9 cellular contexts compared by ENCODE assay signal in genomic region chr16:20902426-20902825, GRCh38. TPM values are rescaled to one million over a fixed set of nuclear protein-coding genes. Genes with fewer than 3 reads are reported as not detected.
DNase-seq lines count a peak whose midpoint lies in the region; ATAC-seq and TF ChIP-seq lines count a peak whose summit lies in the region.
"Had no signal": no experiment of that assay in that cellular context is flagged by ENCODE, and none has a peak within 500 bp of the region (broad histone marks: within the 10 kb centered on the region; RNA-seq: fewer than 3 reads in every experiment).

No MANE protein-coding gene starts in this region.

- H4K91ac ChIP-seq in H9 (ENCODE audit: insufficient read length, low read depth, low read length) = no peak overlapping the region

- H3K27ac Mint-ChIP-seq in H9 (no peak overlapping the region), T-helper 17 cell (peak overlapping the region; percentile 97)
- H3K27ac Mint-ChIP-seq in stimulated activated effector memory CD8-positive, alpha-beta T cell treated with anti-CD3 and anti-CD28 coated beads, Interleukin-12 subunit alpha, Interleukin-12 subunit beta, amount 100 ng/mL, for 72 hours = peak overlapping the region; percentile 99

- H2BK20ac ChIP-seq in H9 (ENCODE audit: low read depth, low read length, poor library complexity, severe bottlenecking) = no peak overlapping the region

- no CpG with 5 or more reads among the region's 6 CpGs for WGBS in H9 (ENCODE audit: extremely low coverage, insufficient read length, low lambda C conversion rate)
- 86 to 92% methylated on average over 4 of the region's 6 CpGs for WGBS in gastroesophageal sphincter (ENCODE audit: low coverage in 1 of 2), 2 donors

- H2AK5ac ChIP-seq in H9 (ENCODE audit: insufficient read length, low read length) = no peak overlapping the region

- H4K8ac ChIP-seq in H9 (replicated peaks; ENCODE audit: insufficient read length, low read depth, low read length) = no peak overlapping the region

- no peak overlapping the region for H3K4ac ChIP-seq in H9 (ENCODE audit: low read depth, low read length)

- H3K14ac ChIP-seq in H9 (ENCODE audit: insufficient read depth, low read length) = no peak overlapping the region

- H3K4me3 Mint-ChIP-seq in H9 (peak overlapping the region; percentile 75 to 96), T-helper 17 cell (no peak overlapping the region)
- peak overlapping the region; percentile 89 for H3K4me3 Mint-ChIP-seq in stimulated activated effector memory CD8-positive, alpha-beta T cell treated with anti-CD3 and anti-CD28 coated beads, Interleukin-12 subunit alpha, Interleukin-12 subunit beta, amount 100 ng/mL, for 72 hours

- H2AFZ ChIP-seq in H9 (ENCODE audit: low read length) = no peak overlapping the region

- H3K56ac ChIP-seq in H9 (ENCODE audit: insufficient read length, low read depth, low read length) = no peak overlapping the region

- no peaks in the 10 kb centered on the region for H4K20me1 ChIP-seq in H9 (ENCODE audit: control insufficient read depth, insufficient read depth, insufficient read length)

- no peak overlapping the region for H2BK5ac ChIP-seq in H9 (ENCODE audit: insufficient read length, low read length)

- no peak overlapping the region for H2BK15ac ChIP-seq in H9 (ENCODE audit: low read depth, low read length)

- H3K4me1 Mint-ChIP-seq in H9 = peaks cover 51 to 55% of the 10 kb centered on the region in 2 experiments
- H3K4me1 Mint-ChIP-seq in T-helper 17 cell = peaks cover 64% of the 10 kb centered on the region
- H3K4me1 Mint-ChIP-seq in stimulated activated effector memory CD8-positive, alpha-beta T cell treated with anti-CD3 and anti-CD28 coated beads, Interleukin-12 subunit alpha, Interleukin-12 subunit beta, amount 100 ng/mL, for 72 hours = peaks cover 73% of the 10 kb centered on the region

- H3K9me3 ChIP-seq in H9 (ENCODE audit: control insufficient read depth, low read depth, low read length) = no peaks in the 10 kb centered on the region
- no peaks in the 10 kb centered on the region for H3K9me3 ChIP-seq in T-helper 17 cell (ENCODE audit: control insufficient read depth, low read length, poor library complexity, severe bottlenecking)
- no peaks in the 10 kb centered on the region for H3K9me3 ChIP-seq in gastroesophageal sphincter

- H3T11ph ChIP-seq in H9 (ENCODE audit: low read length) = no peak overlapping the region

- H3K27me3 ChIP-seq in H9 (ENCODE audit: insufficient read depth, low read length) = no peaks in the 10 kb centered on the region
- no peaks in the 10 kb centered on the region for H3K27me3 ChIP-seq in gastroesophageal sphincter

- H3K27ac ChIP-seq in H9 (ENCODE audit: insufficient read length, low read depth, low read length) (no peak overlapping the region), gastroesophageal sphincter (peak overlapping the region; percentile 85 to 99 (median 99))

- H3K23ac ChIP-seq in H9 (ENCODE audit: insufficient read length, low read depth, low read length) = no peak overlapping the region

- H3K79me1 ChIP-seq in H9 (ENCODE audit: insufficient read depth, low read depth, low read length, poor library complexity, severe bottlenecking) = peaks cover 5% of the 10 kb centered on the region

- H3K4me2 ChIP-seq in H9 (ENCODE audit: insufficient read depth, insufficient read length, low read length) = peak overlapping the region; percentile 79

- peaks cover 11% of the 10 kb centered on the region; the same call in 1 of the 2 replicates for H3K79me2 ChIP-seq in H9 (ENCODE audit: insufficient read depth, low read length)

- no peak for ATAC-seq in T-helper 17 cell
- ATAC-seq in gastroesophageal sphincter = no peak
- ATAC-seq in stimulated activated effector memory CD8-positive, alpha-beta T cell treated with anti-CD3 and anti-CD28 coated beads, Interleukin-12 subunit alpha, Interleukin-12 subunit beta, amount 100 ng/mL, for 72 hours = no peak
- no peak for ATAC-seq in HG02642 (IDR thresholded peaks at IDR 0.05; ENCODE audit: poor library complexity, unreplicated experiment)
- no peak for ATAC-seq in HG02571 (IDR thresholded peaks at IDR 0.05; ENCODE audit: unreplicated experiment)

- TF ChIP-seq CTCF in H9 (conservative IDR thresholded peaks at IDR 0.05) (no peak), gastroesophageal sphincter (IDR thresholded peaks at IDR 0.05) (no peak)

- no peaks in the 10 kb centered on the region for H3K36me3 ChIP-seq in gastroesophageal sphincter

- no peak overlapping the region for H3K9ac ChIP-seq in H9 (ENCODE audit: extremely low read depth, insufficient read length, low read length)

- peaks cover 0 to 14% (median 11%) of the 10 kb centered on the region in 3 experiments; a peak in 6 of 7 replicates for H3K36me3 Mint-ChIP-seq in H9 (ENCODE audit: insufficient read depth in 1 of 3, low read depth in 3 of 3)
- peaks cover 3% of the 10 kb centered on the region for H3K36me3 Mint-ChIP-seq in T-helper 17 cell (ENCODE audit: low read depth)
- peaks cover 42% of the 10 kb centered on the region for H3K36me3 Mint-ChIP-seq in stimulated activated effector memory CD8-positive, alpha-beta T cell treated with anti-CD3 and anti-CD28 coated beads, Interleukin-12 subunit alpha, Interleukin-12 subunit beta, amount 100 ng/mL, for 72 hours

- DNase-seq in H9 = no peak
- DNase-seq in T-helper 17 cell = no peak
- no peak for DNase-seq in stimulated activated effector memory CD8-positive, alpha-beta T cell treated with anti-CD3 and anti-CD28 coated beads, Interleukin-12 subunit alpha, Interleukin-12 subunit beta, amount 100 ng/mL, for 72 hours (ENCODE audit: low spot score in 2 of 2)
- no peak for DNase-seq in cortex of kidney (lab: John Stamatoyannopoulos, UW)
- DNase-seq in putamen (ENCODE audit: low spot score) = no peak
- DNase-seq: NCI-H2171 treated with DMSO at 0.1 percent for 48 hours had no signal

- no peak overlapping the region for H2BK120ac ChIP-seq in H9 (ENCODE audit: low read depth, low read length, poor library complexity, severe bottlenecking)

- no peak for TF ChIP-seq POLR2A in gastroesophageal sphincter (IDR thresholded peaks at IDR 0.05)

- H3K9me3 Mint-ChIP-seq in H9 = no peaks in the 10 kb centered on the region; a peak in 1 of 5 replicates
- no peaks in the 10 kb centered on the region for H3K9me3 Mint-ChIP-seq in stimulated activated effector memory CD8-positive, alpha-beta T cell treated with anti-CD3 and anti-CD28 coated beads, Interleukin-12 subunit alpha, Interleukin-12 subunit beta, amount 100 ng/mL, for 72 hours

- no peaks in the 10 kb centered on the region for H3K4me1 ChIP-seq in H9 (ENCODE audit: insufficient read depth, low read length)
- peaks cover 19 to 84% (median 56%) of the 10 kb centered on the region in 3 donors for H3K4me1 ChIP-seq in gastroesophageal sphincter

- H4K5ac ChIP-seq in H9 (ENCODE audit: insufficient read length, low read depth, low read length) = no peak overlapping the region

- H2BK12ac ChIP-seq in H9 (ENCODE audit: insufficient read length, low read depth, low read length) = no peak overlapping the region

- no peak for TF ChIP-seq EP300 in gastroesophageal sphincter (IDR thresholded peaks at IDR 0.05)

- H3K18ac ChIP-seq in H9 (ENCODE audit: insufficient read length, low read depth, low read length) = no peak overlapping the region

- peaks cover 14% of the 10 kb centered on the region for H3K23me2 ChIP-seq in H9 (ENCODE audit: insufficient read length, low read depth, low read length, poor library complexity, severe bottlenecking)

- no peak overlapping the region for H3K4me3 ChIP-seq in gastroesophageal sphincter

- H3K27me3 Mint-ChIP-seq in H9 (ENCODE audit: low read depth) = no peaks in the 10 kb centered on the region
- H3K27me3 Mint-ChIP-seq in T-helper 17 cell = no peaks in the 10 kb centered on the region

RNA-seq across cellular contexts. Expression of gene LYRM1, which starts 1.9 kb away (rescaled TPM):
- total RNA-seq in H9 (2021) = 9.6 and 10.6 TPM in 2 replicates
- 10 to 100 TPM; 15.0 to 20.1 TPM for total RNA-seq in T-helper 17 cell
- 10 to 100 TPM; 54.3 to 88.7 (median 58.7) TPM for total RNA-seq in gastroesophageal sphincter

RNA-seq across cellular contexts. Expression of gene DCUN1D3, which starts 2.3 kb away (rescaled TPM):
- total RNA-seq in H9 (2021) (16.1 and 17.7 TPM in 2 replicates), T-helper 17 cell (1 to 10 TPM; 3.9 to 4.0 TPM), gastroesophageal sphincter (10 to 100 TPM; 28.6 to 35.7 (median 33.5) TPM)

Comparison
In these comparisons a context has a peak if more than half of its experiments do, and no peak if none do; other contexts are left out.
1. H3K27ac Mint-ChIP-seq: peak in T-helper 17 cell (single experiment) and stimulated activated effector memory CD8-positive, alpha-beta T cell treated with anti-CD3 and anti-CD28 coated beads, Interleukin-12 subunit alpha, Interleukin-12 subunit beta, amount 100 ng/mL, for 72 hours (single experiment); none in H9 (0 of 3).